In genomic region chr1:48688102-48688760, GRCh38 we compare ENCODE assay signal across 8 cellular contexts.
DNase-seq lines count a peak whose midpoint lies in the region; ATAC-seq and TF ChIP-seq lines count a peak whose summit lies in the region.
"Had no signal": no experiment of that assay in that cellular context is flagged by ENCODE, and none has a peak within 500 bp of the region (broad histone marks: within the 10 kb centered on the region; RNA-seq: fewer than 3 reads in every experiment).

No MANE protein-coding gene starts in this region.

- ATAC-seq in GM18519 (IDR thresholded peaks at IDR 0.05; ENCODE audit: low FRiP score, unreplicated experiment) (peak; percentile 80), HG02623 (IDR thresholded peaks at IDR 0.05; ENCODE audit: unreplicated experiment) (peak; percentile 61), GM21786 (IDR thresholded peaks at IDR 0.05; ENCODE audit: unreplicated experiment) (no peak)

- intact Hi-C loops in left ventricle myocardium inferior (cut with micrococcal nuclease) = no loop called here

- no peak overlapping the region for H3K27ac Mint-ChIP-seq in mesothelial cell of epicardium
- H3K27ac Mint-ChIP-seq: dendritic cell treated with granulocyte-macrophage colony-stimulating factor and Interleukin-4, amounts not matched to agents 40 ng/mL and 50 ng/mL, for 4 days had no signal

- H3K27ac ChIP-seq in Peyer's patch (no peak overlapping the region), left ventricle myocardium inferior (replicated peaks) (no peak overlapping the region)

- DNase-seq in Peyer's patch = no peak
- no peak for DNase-seq in mesothelial cell of epicardium (ENCODE audit: low spot score in 2 of 2, unreplicated experiment in 2 of 2)
- no peak for DNase-seq in stimulated activated CD4-positive, alpha-beta T cell treated with anti-CD3 and anti-CD28 coated beads, Interleukin-2, amount 100 ng/mL, for 48 hours
- no peak for DNase-seq in left ventricle myocardium inferior

- H3K4me1 ChIP-seq in Peyer's patch = no peaks in the 10 kb centered on the region
- no peaks in the 10 kb centered on the region for H3K4me1 ChIP-seq in left ventricle myocardium inferior

- no peaks in the 10 kb centered on the region for H3K9me3 Mint-ChIP-seq in mesothelial cell of epicardium
- H3K9me3 Mint-ChIP-seq: dendritic cell treated with granulocyte-macrophage colony-stimulating factor and Interleukin-4, amounts not matched to agents 40 ng/mL and 50 ng/mL, for 4 days had no signal

- H3K27me3 Mint-ChIP-seq in mesothelial cell of epicardium (ENCODE audit: low read depth) = peaks cover 35% of the 10 kb centered on the region

- H3K27me3 ChIP-seq in Peyer's patch (no peaks in the 10 kb centered on the region), left ventricle myocardium inferior (ENCODE audit: low read depth) (peaks cover 54% of the 10 kb centered on the region)

- no peak overlapping the region for H3K4me3 Mint-ChIP-seq in mesothelial cell of epicardium
- H3K4me3 Mint-ChIP-seq: dendritic cell treated with granulocyte-macrophage colony-stimulating factor and Interleukin-4, amounts not matched to agents 40 ng/mL and 50 ng/mL, for 4 days had no signal

- no peaks in the 10 kb centered on the region for H3K4me1 Mint-ChIP-seq in mesothelial cell of epicardium

- no peaks in the 10 kb centered on the region for H3K36me3 Mint-ChIP-seq in mesothelial cell of epicardium

- TF ChIP-seq POLR2A in Peyer's patch (IDR thresholded peaks at IDR 0.05) = no peak

- H3K36me3 ChIP-seq in Peyer's patch (no peaks in the 10 kb centered on the region), left ventricle myocardium inferior (no peaks in the 10 kb centered on the region)

- no peak overlapping the region for H3K4me3 ChIP-seq in Peyer's patch
- H3K4me3 ChIP-seq in left ventricle myocardium inferior = no peak overlapping the region

- TF ChIP-seq CTCF in Peyer's patch (IDR thresholded peaks at IDR 0.05) = peak in 4 of 6 experiments; percentile 10 to 30 (median 17)
- TF ChIP-seq CTCF in mesothelial cell of epicardium (IDR thresholded peaks at IDR 0.05; ENCODE audit: unreplicated experiment) = peak; percentile 57
- TF ChIP-seq CTCF in left ventricle myocardium inferior (IDR thresholded peaks at IDR 0.05; ENCODE audit: borderline replicate concordance) = no peak

- no peaks in the 10 kb centered on the region for H3K9me3 ChIP-seq in Peyer's patch
- no peaks in the 10 kb centered on the region for H3K9me3 ChIP-seq in left ventricle myocardium inferior (replicated peaks)
